ENCODE assay signal across 8 cellular contexts in the genomic region with DNA sequence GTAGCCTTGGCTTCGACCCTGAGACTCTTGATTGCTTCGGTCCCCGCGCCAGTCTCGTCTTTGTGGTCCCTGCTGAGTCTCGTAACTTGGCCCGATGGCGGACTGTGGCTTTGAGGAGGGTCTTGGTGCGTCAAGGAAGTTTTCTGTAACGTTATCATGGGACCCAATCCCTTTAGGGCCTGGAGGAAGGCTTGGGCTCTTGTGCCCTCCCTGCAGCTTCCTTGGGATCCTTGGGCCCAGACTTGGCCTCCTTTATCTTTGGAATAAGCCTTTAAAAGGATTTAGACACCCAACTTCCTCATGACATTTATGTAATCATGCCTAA. TPM values are rescaled to one million over a fixed set of nuclear protein-coding genes. Genes with fewer than 3 reads are reported as not detected.
DNase-seq lines count a peak whose midpoint lies in the region; ATAC-seq and TF ChIP-seq lines count a peak whose summit lies in the region.

No MANE protein-coding gene starts in this region.

- peak overlapping the region; percentile 82 for H3K4me3 ChIP-seq in iPS-15b (ENCODE audit: low read depth, low read length)
- peak overlapping the region; percentile 72 to 94 (median 86) for H3K4me3 ChIP-seq in stomach

- H3K4me1 ChIP-seq in iPS-15b (ENCODE audit: control insufficient read depth, insufficient read depth, low read length) (no peaks in the 10 kb centered on the region), stomach (peaks cover 18 to 71% (median 49%) of the 10 kb centered on the region in 4 donors)

- intact Hi-C loops in activated CD8-positive, alpha-beta T cell treated with anti-CD3 and anti-CD28 coated beads for 36 hours (cut with micrococcal nuclease): loop anchor here (10.0 kb wide), 1 partner anchor 94 kb away; a partner anchor contains a TSS
- intact Hi-C loops in stomach (cut with DNase I; ENCODE audit: low total_unique reads): no loop called here

- H3K9ac ChIP-seq in iPS-15b (ENCODE audit: low read depth, low read length): peak overlapping the region; percentile 80

- POLR2A ChIA-PET in activated CD4-positive, alpha-beta T cell treated with anti-CD3 and anti-CD28 coated beads, Interleukin-2, amount 10 ng/mL, durations not matched to agents 7 days and 5 days (lab: Charles Lee): interaction anchor here (1.0 kb wide), 1 partner anchor 16 kb away, joined by 3 read pairs; no protein-coding TSS in a partner anchor
- POLR2A ChIA-PET in activated CD8-positive, alpha-beta T cell treated with anti-CD3 and anti-CD28 coated beads for 36 hours (lab: Charles Lee): interaction anchor here (0.9 to 2.0 kb wide), 5 partner anchors 9 to 96 kb away, joined by 3 to 11 read pairs (median 3); a partner anchor contains a TSS

- ATAC-seq in activated CD8-positive, alpha-beta T cell treated with anti-CD3 and anti-CD28 coated beads for 36 hours: no peak
- no peak for ATAC-seq in HG02970 (IDR thresholded peaks at IDR 0.05; ENCODE audit: low FRiP score, unreplicated experiment)

- peaks cover 45% of the 10 kb centered on the region for H3K36me3 Mint-ChIP-seq in activated CD4-positive, alpha-beta T cell treated with anti-CD3 and anti-CD28 coated beads, Interleukin-2, amount 10 ng/mL, durations not matched to agents 7 days and 5 days (ENCODE audit: low read depth)
- peaks cover 39% of the 10 kb centered on the region for H3K36me3 Mint-ChIP-seq in activated CD8-positive, alpha-beta T cell treated with anti-CD3 and anti-CD28 coated beads for 36 hours (ENCODE audit: low read depth)

- no peak for TF ChIP-seq EP300 in stomach (IDR thresholded peaks at IDR 0.05)

- no peak for TF ChIP-seq CTCF in activated CD8-positive, alpha-beta T cell treated with anti-CD3 and anti-CD28 coated beads for 36 hours (IDR thresholded peaks at IDR 0.05)
- no peak for TF ChIP-seq CTCF in stomach (IDR thresholded peaks at IDR 0.05)

- H3K9me3 Mint-ChIP-seq in activated CD4-positive, alpha-beta T cell treated with anti-CD3 and anti-CD28 coated beads, Interleukin-2, amount 10 ng/mL, durations not matched to agents 7 days and 5 days: no peaks in the 10 kb centered on the region
- H3K9me3 Mint-ChIP-seq in activated CD8-positive, alpha-beta T cell treated with anti-CD3 and anti-CD28 coated beads for 36 hours: no peaks in the 10 kb centered on the region

- no peak for DNase-seq in activated CD4-positive, alpha-beta T cell treated with anti-CD3 and anti-CD28 coated beads, Interleukin-2, amount 10 ng/mL, durations not matched to agents 7 days and 5 days
- no peak for DNase-seq in activated CD4-positive, alpha-beta T cell treated with anti-CD3 and anti-CD28 coated beads, Interleukin-2, amount 50 U/mL, for 1 hour
- no peak for DNase-seq in activated CD8-positive, alpha-beta T cell treated with anti-CD3 and anti-CD28 coated beads for 36 hours
- no peak for DNase-seq in stomach
- DNase-seq in KBM-7: no peak
- no peak for DNase-seq in mesenteric fat pad (ENCODE audit: low spot score)

- H3K9me3 ChIP-seq in iPS-15b (ENCODE audit: control insufficient read depth, insufficient read depth, low read length): no peaks in the 10 kb centered on the region
- H3K9me3 ChIP-seq in stomach: no peaks in the 10 kb centered on the region

- CTCF ChIA-PET in activated CD4-positive, alpha-beta T cell treated with anti-CD3 and anti-CD28 coated beads, Interleukin-2, amount 10 ng/mL, durations not matched to agents 7 days and 5 days (lab: Charles Lee): interaction anchor here (1.0 kb wide), 1 partner anchor 19 kb away, joined by 3 read pairs; no protein-coding TSS in a partner anchor
- CTCF ChIA-PET in activated CD8-positive, alpha-beta T cell treated with anti-CD3 and anti-CD28 coated beads for 36 hours (lab: Charles Lee): interaction anchor here (1.4 to 2.5 kb wide), 2 partner anchors 80 to 106 kb away, joined by 6 to 11 read pairs; no protein-coding TSS in a partner anchor

- peak overlapping the region; percentile 88 for H3K4me3 Mint-ChIP-seq in activated CD4-positive, alpha-beta T cell treated with anti-CD3 and anti-CD28 coated beads, Interleukin-2, amount 10 ng/mL, durations not matched to agents 7 days and 5 days
- peak overlapping the region; percentile 94 for H3K4me3 Mint-ChIP-seq in activated CD8-positive, alpha-beta T cell treated with anti-CD3 and anti-CD28 coated beads for 36 hours

- WGBS in stomach, 5 donors: 0 to 2% (median 0%) methylated on average over 1 to 10 of the region's 10 CpGs

- H3K36me3 ChIP-seq in iPS-15b (ENCODE audit: control insufficient read depth, insufficient read depth, low read length) (peaks cover 8% of the 10 kb centered on the region), stomach (peaks cover 13 to 34% (median 33%) of the 10 kb centered on the region in 4 donors)

- no peaks in the 10 kb centered on the region for H3K27me3 Mint-ChIP-seq in activated CD4-positive, alpha-beta T cell treated with anti-CD3 and anti-CD28 coated beads, Interleukin-2, amount 10 ng/mL, durations not matched to agents 7 days and 5 days
- H3K27me3 Mint-ChIP-seq in activated CD8-positive, alpha-beta T cell treated with anti-CD3 and anti-CD28 coated beads for 36 hours: no peaks in the 10 kb centered on the region

- H3K4me1 Mint-ChIP-seq in activated CD4-positive, alpha-beta T cell treated with anti-CD3 and anti-CD28 coated beads, Interleukin-2, amount 10 ng/mL, durations not matched to agents 7 days and 5 days: peaks cover 55% of the 10 kb centered on the region
- H3K4me1 Mint-ChIP-seq in activated CD8-positive, alpha-beta T cell treated with anti-CD3 and anti-CD28 coated beads for 36 hours (ENCODE audit: low read depth): peaks cover 53% of the 10 kb centered on the region

- no peak for TF ChIP-seq POLR2A in stomach (IDR thresholded peaks at IDR 0.05)

- H3K27me3 ChIP-seq in iPS-15b (ENCODE audit: control insufficient read depth, insufficient read depth, low read length) (no peaks in the 10 kb centered on the region), stomach (no peaks in the 10 kb centered on the region)

- in situ Hi-C loops in KBM-7 (cut with MboI; ENCODE audit: low pct_unique_long_range_greater_than_20kb, low sequenced_read_pairs): no loop called here

- peak overlapping the region; percentile 62 to 98 (median 96) for H3K27ac ChIP-seq in stomach

- peak overlapping the region; percentile 100 for H3K27ac Mint-ChIP-seq in activated CD4-positive, alpha-beta T cell treated with anti-CD3 and anti-CD28 coated beads, Interleukin-2, amount 10 ng/mL, durations not matched to agents 7 days and 5 days
- peak overlapping the region; percentile 98 for H3K27ac Mint-ChIP-seq in activated CD8-positive, alpha-beta T cell treated with anti-CD3 and anti-CD28 coated beads for 36 hours

RNA-seq across cellular contexts. Expression of a gene that starts 0.4 kb away (rescaled TPM):
- total RNA-seq in activated CD4-positive, alpha-beta T cell treated with anti-CD3 and anti-CD28 coated beads, Interleukin-2, amount 10 ng/mL, durations not matched to agents 7 days and 5 days: 10 to 100 TPM; 24.7 to 28.8 TPM
- total RNA-seq in activated CD8-positive, alpha-beta T cell treated with anti-CD3 and anti-CD28 coated beads for 36 hours: 10 to 100 TPM; 20.1 to 21.2 TPM
- 10 to 100 TPM in 4 of 5 donors, 1 to 10 TPM in 1; 7.8 to 67.7 (median 23.2) TPM for total RNA-seq in stomach
- 10 to 100 TPM in 2 of 3 donors, 1 to 10 TPM in 1; 9.6 to 14.3 (median 14.1) TPM for polyA plus RNA-seq in stomach
- 41.3 TPM for total RNA-seq in mesenteric fat pad

RNA-seq across cellular contexts. Expression of a gene that starts 10.7 kb away (rescaled TPM):
- total RNA-seq in activated CD4-positive, alpha-beta T cell treated with anti-CD3 and anti-CD28 coated beads, Interleukin-2, amount 10 ng/mL, durations not matched to agents 7 days and 5 days: under 1 TPM; 0.30 to 0.42 TPM
- total RNA-seq in activated CD8-positive, alpha-beta T cell treated with anti-CD3 and anti-CD28 coated beads for 36 hours: not detected
- total RNA-seq in stomach (not detected), mesenteric fat pad (not detected)
- not detected for polyA plus RNA-seq in stomach

RNA-seq across cellular contexts. Expression of a gene that starts 58.7 kb away (rescaled TPM):
- total RNA-seq in activated CD4-positive, alpha-beta T cell treated with anti-CD3 and anti-CD28 coated beads, Interleukin-2, amount 10 ng/mL, durations not matched to agents 7 days and 5 days: 1 to 10 TPM; 1.2 to 1.9 TPM
- total RNA-seq in activated CD8-positive, alpha-beta T cell treated with anti-CD3 and anti-CD28 coated beads for 36 hours: 1 to 10 TPM; 4.3 to 5.4 TPM
- total RNA-seq in stomach (10 to 100 TPM in 4 of 5 donors, 1 to 10 TPM in 1; 7.2 to 79.0 (median 30.3) TPM), mesenteric fat pad (0.48 TPM)
- polyA plus RNA-seq in stomach: 10 to 100 TPM in 1 of 3 donors, 1 to 10 TPM in 2; 5.7 to 19.1 (median 7.5) TPM
